Comparison of ENCODE assay signal across 17 cellular contexts in the genomic region with DNA sequence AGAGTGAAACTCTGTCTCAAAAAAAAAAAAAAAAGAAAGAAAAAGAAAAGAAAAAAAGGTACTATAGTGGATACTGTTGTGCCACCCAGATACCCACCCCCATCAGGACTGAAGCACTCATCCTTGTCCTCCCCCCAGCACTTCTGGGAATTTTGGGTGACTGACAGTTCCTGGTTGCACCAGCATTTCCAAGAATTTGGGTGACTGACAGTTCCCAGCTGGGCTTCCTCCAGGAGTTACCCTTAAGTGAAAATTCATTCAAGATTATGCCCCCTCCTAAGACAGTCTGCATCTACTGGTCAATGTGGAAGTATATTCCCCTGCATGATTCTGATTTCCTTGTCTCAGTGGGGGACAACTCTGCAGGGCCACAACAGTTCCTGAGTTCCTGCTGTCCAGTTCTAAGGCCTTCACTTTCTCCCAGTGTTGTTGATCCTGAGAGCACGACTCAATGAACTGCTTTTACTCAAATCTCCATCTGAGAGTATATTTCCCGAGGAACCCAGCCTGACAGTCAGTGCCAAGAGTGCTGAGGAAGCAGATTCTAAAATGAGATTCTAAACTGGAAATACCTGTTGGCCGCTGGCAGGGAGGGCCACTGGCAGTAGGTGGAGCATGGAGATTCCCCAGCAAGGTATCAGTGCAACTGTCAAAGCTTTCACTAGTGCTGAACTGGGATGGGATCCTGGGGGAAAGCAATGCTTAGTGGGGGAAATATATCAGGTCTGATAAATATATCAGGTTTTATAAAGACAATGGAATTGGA. TPM values are rescaled to one million over a fixed set of nuclear protein-coding genes. Genes with fewer than 3 reads are reported as not detected.
DNase-seq lines count a peak whose midpoint lies in the region; ATAC-seq and TF ChIP-seq lines count a peak whose summit lies in the region.
"Had no signal": no experiment of that assay in that cellular context is flagged by ENCODE, and none has a peak within 500 bp of the region (broad histone marks: within the 10 kb centered on the region; RNA-seq: fewer than 3 reads in every experiment).

No MANE protein-coding gene starts in this region.

- peak in 2 of 6 experiments; percentile 21 to 26 for TF ChIP-seq CTCF in esophagus squamous epithelium (IDR thresholded peaks at IDR 0.05)

- DNase-seq in ELF-1 (ENCODE audit: low read depth, low spot score) (peak; percentile 82), NCI-H526 (lab: John Stamatoyannopoulos, UW) (peak; percentile 48 to 69), esophagus squamous epithelium (lab: John Stamatoyannopoulos, UW) (no peak), trophoblast cell (peak; percentile 70 to 90), AG08396 (ENCODE audit: low spot score) (no peak)
- DNase-seq in activated CD8-positive, alpha-beta memory T cell treated with anti-CD3 and anti-CD28 coated beads, Interleukin-2, amount 50 U/mL, for 4 hours = no peak
- DNase-seq: activated gamma-delta T cell, EL, NCI-H1417 treated with DMSO at 0.1 percent for 48 hours, NCI-H774, tibial artery had no signal

- peaks cover 0 to 10% (median 9%) of the 10 kb centered on the region in 3 donors for H3K9me3 ChIP-seq in esophagus squamous epithelium
- H3K9me3 ChIP-seq in trophoblast cell (ENCODE audit: insufficient read depth, low read depth, low read length) = peaks cover 7% of the 10 kb centered on the region
- H3K9me3 ChIP-seq: tibial artery had no signal

- intact Hi-C loops in esophagus squamous epithelium (cut with DNase I) = loop anchor here (10.0 kb wide), 2 partner anchors 205 to 295 kb away; no protein-coding TSS in a partner anchor

- no peak overlapping the region for H2BK120ac ChIP-seq in trophoblast cell (ENCODE audit: insufficient read depth, low read length, poor library complexity)

- no peak overlapping the region for H2AFZ ChIP-seq in trophoblast cell (ENCODE audit: insufficient read depth, low read length, poor library complexity)

- no peak overlapping the region for H4K8ac ChIP-seq in trophoblast cell (ENCODE audit: low read depth, low read length)

- no peak overlapping the region for H2BK5ac ChIP-seq in trophoblast cell (ENCODE audit: low read depth, low read length, poor library complexity)

- no peak for TF ChIP-seq POLR2A in esophagus squamous epithelium (IDR thresholded peaks at IDR 0.05)

- H3K36me3 ChIP-seq in esophagus squamous epithelium = no peaks in the 10 kb centered on the region
- H3K36me3 ChIP-seq in trophoblast cell (ENCODE audit: control insufficient read depth in 1 of 2, insufficient read depth in 2 of 2, low read length in 2 of 2) = no peaks in the 10 kb centered on the region
- H3K36me3 ChIP-seq: tibial artery had no signal

- H3K18ac ChIP-seq in trophoblast cell (ENCODE audit: low read length) = no peak overlapping the region

- no peaks in the 10 kb centered on the region for H3K27me3 ChIP-seq in esophagus squamous epithelium
- no peaks in the 10 kb centered on the region for H3K27me3 ChIP-seq in trophoblast cell (ENCODE audit: insufficient read depth, low read length)
- H3K27me3 ChIP-seq: BLaER1 treated with 17β-estradiol and CSF1 and Interleukin-3, amounts not matched to agents 10 nM and 100 nM; tibial artery had no signal

- H4K12ac ChIP-seq in trophoblast cell (ENCODE audit: low read depth, low read length) = no peak overlapping the region

- peak overlapping the region in 3 of 4 donors; percentile 64 to 69 (median 64) for H3K27ac ChIP-seq in esophagus squamous epithelium
- H3K27ac ChIP-seq in trophoblast cell (ENCODE audit: low read depth, low read length) = peak overlapping the region; percentile 43
- H3K27ac ChIP-seq: BLaER1 treated with 17β-estradiol and CSF1 and Interleukin-3, amounts not matched to agents 10 nM and 100 nM; tibial artery had no signal

- H3K4ac ChIP-seq in trophoblast cell (ENCODE audit: low read depth, low read length) = no peak overlapping the region

- ATAC-seq in HG02759 (IDR thresholded peaks at IDR 0.05; ENCODE audit: unreplicated experiment) (no peak), HG03571 (IDR thresholded peaks at IDR 0.05; ENCODE audit: unreplicated experiment) (no peak)
- ATAC-seq: Right ventricle myocardium inferior had no signal

- no peak overlapping the region for H3K9ac ChIP-seq in trophoblast cell (ENCODE audit: low read length)
- H3K9ac ChIP-seq: BLaER1 treated with 17β-estradiol and CSF1 and Interleukin-3, amounts not matched to agents 10 nM and 100 nM had no signal

- H2BK12ac ChIP-seq in trophoblast cell (ENCODE audit: low read length) = no peak overlapping the region

- no peak overlapping the region for H4K91ac ChIP-seq in trophoblast cell (ENCODE audit: low read depth, low read length)

- no peaks in the 10 kb centered on the region for H3K79me1 ChIP-seq in trophoblast cell (ENCODE audit: low read length)

- H3K4me1 ChIP-seq in esophagus squamous epithelium (peaks cover 0 to 26% (median 0%) of the 10 kb centered on the region in 3 donors), trophoblast cell (ENCODE audit: control insufficient read depth in 1 of 2, insufficient read depth in 2 of 2, low read length in 2 of 2) (peaks cover 4% of the 10 kb centered on the region in 2 experiments)

- H3K4me2 ChIP-seq in trophoblast cell (ENCODE audit: low read length) = peak overlapping the region; percentile 35

- H2AK5ac ChIP-seq in trophoblast cell (ENCODE audit: low read length) = no peak overlapping the region

- no peaks in the 10 kb centered on the region for H3K79me2 ChIP-seq in trophoblast cell (ENCODE audit: control insufficient read depth, insufficient read depth, low read length, poor library complexity)

- H3K4me3 ChIP-seq in esophagus squamous epithelium = no peak overlapping the region
- H3K4me3 ChIP-seq in trophoblast cell (ENCODE audit: low read depth, low read length) = no peak overlapping the region
- H3K4me3 ChIP-seq: BLaER1 treated with 17β-estradiol and CSF1 and Interleukin-3, amounts not matched to agents 10 nM and 100 nM; tibial artery had no signal

- no peak overlapping the region for H3K14ac ChIP-seq in trophoblast cell (ENCODE audit: low read length)

- no peak overlapping the region for H3K23ac ChIP-seq in trophoblast cell (ENCODE audit: low read length)

- WGBS in esophagus squamous epithelium, 2 donors = 34 to 50% methylated on average over 3 of the region's 3 CpGs
- WGBS in trophoblast cell (ENCODE audit: extremely low coverage, insufficient coverage, insufficient read length) = no CpG with 5 or more reads among the region's 3 CpGs

RNA-seq across cellular contexts. Expression of gene RIIAD1, which starts 18.5 kb away (rescaled TPM):
- total RNA-seq in esophagus squamous epithelium = not detected
- polyA plus RNA-seq in trophoblast cell (2013) = 0.10 TPM in 1 of 2 replicates, not detected in the other
- total RNA-seq: dermis microvascular lymphatic vessel endothelial cell, fibroblast of villous mesenchyme had no signal

RNA-seq across cellular contexts. Expression of gene CELF3, which starts 23.2 kb away (rescaled TPM):
- total RNA-seq in esophagus squamous epithelium = under 1 TPM in 1 of 4 donors, not detected in 3; 0.19 TPM
- 0.04 TPM in 1 of 2 replicates, not detected in the other for polyA plus RNA-seq in trophoblast cell (2013)
- total RNA-seq: dermis microvascular lymphatic vessel endothelial cell, fibroblast of villous mesenchyme, Right ventricle myocardium inferior had no signal

RNA-seq across cellular contexts. Expression of gene MRPL9, which starts 23.5 kb away (rescaled TPM):
- total RNA-seq in esophagus squamous epithelium = 10 to 100 TPM; 49.1 to 56.3 (median 52.6) TPM
- 67.0 and 69.9 TPM in 2 replicates for polyA plus RNA-seq in trophoblast cell (2013)

RNA-seq across cellular contexts. Expression of gene TDRKH, which starts 50.5 kb away (rescaled TPM):
- total RNA-seq in esophagus squamous epithelium = 1 to 10 TPM; 1.1 to 5.3 (median 2.3) TPM
- 6.6 and 7.2 TPM in 2 replicates for polyA plus RNA-seq in trophoblast cell (2013)

Comparison
In these comparisons a context has a peak if more than half of its experiments do, and no peak if none do; other contexts are left out.
1. DNase-seq: peak in ELF-1 (single experiment), NCI-H526 (2 of 2) and trophoblast cell (2 of 2); none in esophagus squamous epithelium (single experiment), AG08396 (single experiment) and activated CD8-positive, alpha-beta memory T cell treated with anti-CD3 and anti-CD28 coated beads, Interleukin-2, amount 50 U/mL, for 4 hours (single experiment).